In the genomic region with DNA sequence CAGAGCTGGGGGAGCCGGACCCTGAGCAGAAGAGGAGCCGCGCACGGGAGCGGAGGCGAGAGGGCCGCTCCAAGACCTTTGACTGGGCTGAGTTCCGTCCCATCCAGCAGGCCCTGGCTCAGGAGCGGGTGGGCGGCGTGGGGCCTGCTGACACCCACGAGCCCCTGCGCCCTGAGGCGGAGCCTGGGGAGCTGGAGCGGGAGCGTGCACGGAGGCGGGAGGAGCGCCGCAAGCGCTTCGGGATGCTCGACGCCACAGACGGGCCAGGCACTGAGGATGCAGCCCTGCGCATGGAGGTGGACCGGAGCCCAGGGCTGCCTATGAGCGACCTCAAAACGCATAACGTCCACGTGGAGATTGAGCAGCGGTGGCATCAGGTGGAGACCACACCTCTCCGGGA, we compare ENCODE assay signal across 1 cellular context. TPM values are rescaled to one million over a fixed set of nuclear protein-coding genes. Genes with fewer than 3 reads are reported as not detected.
"Had no signal": no experiment of that assay in that cellular context is flagged by ENCODE, and none has a peak within 500 bp of the region (broad histone marks: within the 10 kb centered on the region; RNA-seq: fewer than 3 reads in every experiment).

No MANE protein-coding gene starts in this region.

RNA-seq across cellular contexts. Expression of a gene that starts 47.6 kb away (rescaled TPM):
- total RNA-seq: OCI-LY7 had no signal
